In the genomic region with DNA sequence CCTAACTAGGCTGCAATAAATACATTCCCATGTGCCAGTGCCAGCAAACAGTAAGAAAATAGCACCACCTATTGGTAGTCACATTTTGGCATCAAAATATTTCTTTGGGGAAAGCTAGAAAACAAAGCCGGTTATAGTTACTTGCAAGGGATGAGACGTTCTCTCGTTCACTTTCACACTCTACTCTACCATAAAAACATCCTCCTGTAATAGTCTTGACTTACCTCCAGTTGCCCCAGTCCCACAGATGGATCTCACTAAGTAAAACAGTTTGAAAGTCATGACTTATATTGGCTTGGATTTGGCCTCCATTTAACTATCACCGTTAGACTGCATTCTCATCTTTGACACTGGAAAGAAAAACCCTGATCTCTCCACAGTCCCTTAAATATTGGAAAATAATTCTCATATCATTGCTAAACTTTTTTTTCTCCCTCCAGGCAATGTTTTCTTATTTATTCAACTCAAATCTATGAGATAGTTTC, we compare ENCODE assay signal across 8 cellular contexts. TPM values are rescaled to one million over a fixed set of nuclear protein-coding genes. Genes with fewer than 3 reads are reported as not detected.
DNase-seq lines count a peak whose midpoint lies in the region; ATAC-seq, FAIRE-seq and TF ChIP-seq lines count a peak whose summit lies in the region.

No MANE protein-coding gene starts in this region.

- FAIRE-seq in A204.1 (lab: Jason Lieb, UNC): peak; percentile 88

- CTCF ChIA-PET in IMR-90 (lab: Yijun Ruan, JAX): interaction anchor here (0.7 to 1.6 kb wide), 11 partner anchors 9 to 933 kb away, joined by 3 to 17 read pairs (median 3); partner anchors contain the start of gene BMP3

- H2BK5ac ChIP-seq in IMR-90 (ENCODE audit: low read depth, low read length, poor library complexity, severe bottlenecking): no peak overlapping the region

- ATAC-seq in IMR-90 (ENCODE audit: low read depth) (peak; percentile 71), SK-N-SH treated with all-trans-retinoic acid at 6 μM for 48 hours (peak; percentile 91)

- intact Hi-C loops in IMR-90 (cut with micrococcal nuclease): loop anchor here (1.0 to 2.0 kb wide), 2 partner anchors 49 to 679 kb away; no protein-coding TSS in a partner anchor

- H3K23ac ChIP-seq in IMR-90 (ENCODE audit: low read depth, low read length): no peak overlapping the region

- H3K14ac ChIP-seq in IMR-90 (replicated peaks; ENCODE audit: low read depth, low read length): no peak overlapping the region

- H4K8ac ChIP-seq in IMR-90 (ENCODE audit: low read depth in 2 of 2, low read length in 2 of 2): no peak overlapping the region

- no peak overlapping the region for H3K27ac Mint-ChIP-seq in glutamatergic neuron (ENCODE audit: unreplicated experiment)

- TF ChIP-seq POLR2A in IMR-90 (IDR thresholded peaks at IDR 0.05; ENCODE audit: low read depth, low read length): no peak

- WGBS in IMR-90 (ENCODE audit: extremely low coverage in 2 of 2, insufficient read length in 1 of 2), 2 experiments: 0% methylated on average over 1 of the region's 4 CpGs; no CpG with 5 or more reads in 1 of the 2 experiments

- TF ChIP-seq CTCF in IMR-90 (conservative IDR thresholded peaks at IDR 0.05; ENCODE audit: low read depth, low read length): peak; percentile 81
- peak; percentile 83 for TF ChIP-seq CTCF in glutamatergic neuron (IDR thresholded peaks at IDR 0.05; ENCODE audit: partially characterized antibody, unreplicated experiment)

- H2AK5ac ChIP-seq in IMR-90 (ENCODE audit: low read depth, low read length): no peak overlapping the region

- no peak overlapping the region for H2BK15ac ChIP-seq in IMR-90 (ENCODE audit: low read depth, low read length)

- peak; percentile 41 for DNase-seq in ELR (ENCODE audit: low read depth)
- peak; percentile 35 for DNase-seq in IMR-90
- no peak for DNase-seq in glutamatergic neuron
- peak; percentile 86 for DNase-seq in superior temporal gyrus (ENCODE audit: extremely low spot score)
- no peak for DNase-seq in stimulated activated CD4-positive, alpha-beta T cell treated with anti-CD3 and anti-CD28 coated beads, Interleukin-12 subunit alpha, Interleukin-12 subunit beta, amount 100 ng/mL, for 4 hours
- DNase-seq in activated naive CD4-positive, alpha-beta T cell treated with anti-CD3 and anti-CD28 coated beads, Interleukin-2, amount 50 U/mL, for 16 hours: no peak

- no peak overlapping the region for H3K4me3 ChIP-seq in IMR-90 (ENCODE audit: insufficient read depth, low read depth, low read length)

- no peaks in the 10 kb centered on the region for H3K9me3 Mint-ChIP-seq in glutamatergic neuron (ENCODE audit: unreplicated experiment)

- no peaks in the 10 kb centered on the region for H4K20me1 ChIP-seq in IMR-90 (ENCODE audit: insufficient read depth, low read length)

- H2AFZ ChIP-seq in IMR-90 (replicated peaks; ENCODE audit: low read length, poor library complexity): no peak overlapping the region

- H3K18ac ChIP-seq in IMR-90 (ENCODE audit: low read depth, low read length): no peak overlapping the region

- H3K79me1 ChIP-seq in IMR-90 (ENCODE audit: low read depth in 1 of 2, low read length in 2 of 2): no peaks in the 10 kb centered on the region

- TF ChIP-seq RAD21 in IMR-90 (IDR thresholded peaks at IDR 0.05; ENCODE audit: low read length): peak; percentile 79

- no peaks in the 10 kb centered on the region for H3K9me3 ChIP-seq in IMR-90 (ENCODE audit: control insufficient read depth, insufficient read depth, low read length)

- POLR2A ChIA-PET in IMR-90 (lab: Charles Lee; ENCODE audit: unreplicated experiment): no interaction called here

- no peak overlapping the region for H2AK9ac ChIP-seq in IMR-90 (replicated peaks; ENCODE audit: low read depth, low read length, poor library complexity)

- H3K27me3 Mint-ChIP-seq in glutamatergic neuron (ENCODE audit: unreplicated experiment): peaks cover 1% of the 10 kb centered on the region

- H3K4ac ChIP-seq in IMR-90 (ENCODE audit: low read depth, low read length): no peak overlapping the region

- no TSS peak for BruUV-seq in IMR-90 (replicated peaks; lab: Mats Ljungman, UMichigan)

- peaks cover 1% of the 10 kb centered on the region; the same call in 1 of the 2 replicates for H3K27me3 ChIP-seq in IMR-90 (ENCODE audit: control insufficient read depth, insufficient read depth, low read length)

- H2BK20ac ChIP-seq in IMR-90 (ENCODE audit: low read depth, low read length): no peak overlapping the region

- dilution Hi-C loops in IMR-90 (cut with HindIII; ENCODE audit: low sequenced_read_pairs, unreplicated experiment): no loop called here

- no peak overlapping the region for H3K4me3 Mint-ChIP-seq in glutamatergic neuron (ENCODE audit: unreplicated experiment)

- no peaks in the 10 kb centered on the region for H3K36me3 ChIP-seq in IMR-90 (ENCODE audit: control insufficient read depth, insufficient read depth, low read length)

- no peaks in the 10 kb centered on the region for H3K4me1 Mint-ChIP-seq in glutamatergic neuron (ENCODE audit: low read depth, unreplicated experiment)

- no peak overlapping the region for H3K56ac ChIP-seq in IMR-90 (ENCODE audit: extremely low read depth, insufficient read depth, low read length)

- peaks cover 2% of the 10 kb centered on the region; the same call in 1 of the 2 replicates for H3K4me1 ChIP-seq in IMR-90 (ENCODE audit: control insufficient read depth, insufficient read depth, low read length)

- in situ Hi-C loops in IMR-90 (cut with MboI; ENCODE audit: low sequenced_read_pairs): loop anchor here (5.0 kb wide), 1 partner anchor 678 kb away; no protein-coding TSS in a partner anchor

- H3K9ac ChIP-seq in IMR-90 (ENCODE audit: low read depth, low read length): no peak overlapping the region

- H3K27ac ChIP-seq in IMR-90 (ENCODE audit: insufficient read depth, low read length): no peak overlapping the region

- H4K5ac ChIP-seq in IMR-90 (ENCODE audit: low read depth, low read length): no peak overlapping the region

- no peak overlapping the region for H4K91ac ChIP-seq in IMR-90 (ENCODE audit: insufficient read depth, low read depth, low read length)

- no peak overlapping the region for H3K4me2 ChIP-seq in IMR-90 (ENCODE audit: low read depth, low read length)

- H3K9me1 ChIP-seq in IMR-90 (ENCODE audit: insufficient read depth, low read length): no peaks in the 10 kb centered on the region

- H3K36me3 Mint-ChIP-seq in glutamatergic neuron (ENCODE audit: unreplicated experiment): no peaks in the 10 kb centered on the region

- H2BK120ac ChIP-seq in IMR-90 (ENCODE audit: low read depth, low read length): no peak overlapping the region

TF ChIP-seq in IMR-90, 13 proteins besides CTCF, POLR2A, EP300 and RAD21:
- peak; percentile 66 for TF ChIP-seq SMC3 (IDR thresholded peaks at IDR 0.05; ENCODE audit: low read depth, low read length)
- TF ChIP-seq MXI1 (IDR thresholded peaks at IDR 0.05; ENCODE audit: borderline replicate concordance, low read depth, low read length): no peak
- TF ChIP-seq CHD1 (IDR thresholded peaks at IDR 0.05; ENCODE audit: low read depth, low read length): no peak
- no peak for TF ChIP-seq MAFK (IDR thresholded peaks at IDR 0.05; ENCODE audit: low read depth, low read length)
- no peak for TF ChIP-seq FOS (IDR thresholded peaks at IDR 0.05; ENCODE audit: low read depth, low read length)

TF ChIP-seq in SK-N-SH treated with all-trans-retinoic acid at 6 μM for 48 hours, 23 proteins besides CTCF, POLR2A, EP300 and RAD21 (continues in another document):
- no peak for TF ChIP-seq GLIS3 (CRISPR knock-in tag; IDR thresholded peaks at IDR 0.05)
- TF ChIP-seq CSRNP3 (CRISPR knock-in tag; IDR thresholded peaks at IDR 0.05): no peak
- no peak for TF ChIP-seq RARB (CRISPR knock-in tag; IDR thresholded peaks at IDR 0.05)
- TF ChIP-seq ZFP3 (CRISPR knock-in tag; IDR thresholded peaks at IDR 0.05): no peak
- TF ChIP-seq TSHZ2 (CRISPR knock-in tag; IDR thresholded peaks at IDR 0.05): no peak
- TF ChIP-seq CSDC2 (CRISPR knock-in tag; IDR thresholded peaks at IDR 0.05): no peak
- no peak for TF ChIP-seq ZNF70 (CRISPR knock-in tag; IDR thresholded peaks at IDR 0.05)
- no peak for TF ChIP-seq ZC3H10 (CRISPR knock-in tag; IDR thresholded peaks at IDR 0.05)

RNA-seq across cellular contexts. Expression of gene BMP3, which starts 9.7 kb away (rescaled TPM):
- total RNA-seq in IMR-90 (2012; rRNA removed) (under 0.01 TPM in 2 replicates), glutamatergic neuron (ENCODE audit: unreplicated experiment) (1.8 TPM)
- 0.04 and 0.10 TPM in 2 replicates for polyA plus RNA-seq in IMR-90 (2012; rRNA removed)
- polyA plus RNA-seq in IMR-90 (2012; cell fraction: cytosol; rRNA removed): 0.01 TPM in 1 of 2 replicates, not detected in the other
- polyA plus RNA-seq in IMR-90 (2012; cell fraction: nucleus; rRNA removed; ENCODE audit: low replicate concordance): 0.08 and 0.72 TPM in 2 replicates

Comparison
In these comparisons a context has a peak if more than half of its experiments do, and no peak if none do; other contexts are left out.
1. DNase-seq: peak in ELR (single experiment), IMR-90 (single experiment) and superior temporal gyrus (single experiment); none in glutamatergic neuron (single experiment), stimulated activated CD4-positive, alpha-beta T cell treated with anti-CD3 and anti-CD28 coated beads, Interleukin-12 subunit alpha, Interleukin-12 subunit beta, amount 100 ng/mL, for 4 hours (single experiment) and activated naive CD4-positive, alpha-beta T cell treated with anti-CD3 and anti-CD28 coated beads, Interleukin-2, amount 50 U/mL, for 16 hours (single experiment).